Comparison of ENCODE assay signal across 9 cellular contexts in genomic region chr9:109416135-109416706, GRCh38.
DNase-seq lines count a peak whose midpoint lies in the region; ATAC-seq and TF ChIP-seq lines count a peak whose summit lies in the region.
"Had no signal": no experiment of that assay in that cellular context is flagged by ENCODE, and none has a peak within 500 bp of the region (broad histone marks: within the 10 kb centered on the region; RNA-seq: fewer than 3 reads in every experiment).

No MANE protein-coding gene starts in this region.

- no peaks in the 10 kb centered on the region for H3K36me3 Mint-ChIP-seq in central memory CD8-positive, alpha-beta T cell (ENCODE audit: insufficient read depth)
- H3K36me3 Mint-ChIP-seq in CD8-positive, alpha-beta memory T cell, result no peaks in the 10 kb centered on the region

- H3K4me3 Mint-ChIP-seq in central memory CD8-positive, alpha-beta T cell, result no peak overlapping the region
- no peak overlapping the region for H3K4me3 Mint-ChIP-seq in CD8-positive, alpha-beta memory T cell

- CTCF ChIA-PET in CD8-positive, alpha-beta memory T cell (lab: Charles Lee), result no interaction called here

- no peak overlapping the region for H3K4me3 ChIP-seq in CD8-positive, alpha-beta memory T cell (ENCODE audit: low read length)
- H3K4me3 ChIP-seq: upper lobe of right lung had no signal

- TF ChIP-seq CTCF in GM20000 (IDR thresholded peaks at IDR 0.05; ENCODE audit: extremely low read depth, missing control alignments), result no peak

- no peak overlapping the region for H3K27ac ChIP-seq in CD8-positive, alpha-beta memory T cell (ENCODE audit: low read depth, low read length)
- H3K27ac ChIP-seq: upper lobe of right lung had no signal

- H3K4me1 Mint-ChIP-seq in central memory CD8-positive, alpha-beta T cell, result no peaks in the 10 kb centered on the region
- H3K4me1 Mint-ChIP-seq in CD8-positive, alpha-beta memory T cell, result peaks cover 0 to 9% (median 6%) of the 10 kb centered on the region in 3 donors

- H3K9me3 Mint-ChIP-seq in central memory CD8-positive, alpha-beta T cell, result no peaks in the 10 kb centered on the region
- H3K9me3 Mint-ChIP-seq in CD8-positive, alpha-beta memory T cell, result no peaks in the 10 kb centered on the region

- H3K27me3 ChIP-seq in CD8-positive, alpha-beta memory T cell (ENCODE audit: insufficient read depth, low read length, poor library complexity, severe bottlenecking), result no peaks in the 10 kb centered on the region
- H3K27me3 ChIP-seq: upper lobe of right lung had no signal

- no peaks in the 10 kb centered on the region for H3K36me3 ChIP-seq in CD8-positive, alpha-beta memory T cell (ENCODE audit: insufficient read depth, low read length)
- H3K36me3 ChIP-seq: upper lobe of right lung had no signal

- H3K27ac Mint-ChIP-seq in central memory CD8-positive, alpha-beta T cell (ENCODE audit: low read depth), result no peak overlapping the region
- peak overlapping the region in 1 of 8 donors; percentile 28 for H3K27ac Mint-ChIP-seq in CD8-positive, alpha-beta memory T cell

- no peaks in the 10 kb centered on the region for H3K4me1 ChIP-seq in CD8-positive, alpha-beta memory T cell (ENCODE audit: insufficient read depth, low read length)
- H3K4me1 ChIP-seq: upper lobe of right lung had no signal

- POLR2A ChIA-PET in CD8-positive, alpha-beta memory T cell (lab: Charles Lee), result no interaction called here

- DNase-seq in GM20000 (ENCODE audit: low spot score) (peak; percentile 66), mesenteric fat pad (ENCODE audit: low spot score) (no peak), pons (ENCODE audit: low spot score) (no peak), ecto neural progenitor cell (ENCODE audit: low spot score) (no peak)
- DNase-seq in central memory CD8-positive, alpha-beta T cell (ENCODE audit: low spot score in 2 of 2), result no peak
- no peak for DNase-seq in CD8-positive, alpha-beta memory T cell
- DNase-seq: upper lobe of right lung had no signal

- ATAC-seq in GM18511 (IDR thresholded peaks at IDR 0.05; ENCODE audit: unreplicated experiment) (peak; percentile 52), HG03108 (IDR thresholded peaks at IDR 0.05; ENCODE audit: unreplicated experiment) (peak; percentile 57)
- peak; percentile 41 for ATAC-seq in central memory CD8-positive, alpha-beta T cell (replicated peaks; ENCODE audit: extremely low read depth, poor library complexity, severe bottlenecking)
- ATAC-seq: upper lobe of right lung had no signal

- H3K9me3 ChIP-seq in CD8-positive, alpha-beta memory T cell (ENCODE audit: low read length), result no peaks in the 10 kb centered on the region
- H3K9me3 ChIP-seq: upper lobe of right lung had no signal

- H3K27me3 Mint-ChIP-seq in central memory CD8-positive, alpha-beta T cell, result peaks cover 37% of the 10 kb centered on the region
- peaks cover 6 to 11% of the 10 kb centered on the region in 2 donors for H3K27me3 Mint-ChIP-seq in CD8-positive, alpha-beta memory T cell
